ENCODE assay signal across 8 cellular contexts in the genomic region with DNA sequence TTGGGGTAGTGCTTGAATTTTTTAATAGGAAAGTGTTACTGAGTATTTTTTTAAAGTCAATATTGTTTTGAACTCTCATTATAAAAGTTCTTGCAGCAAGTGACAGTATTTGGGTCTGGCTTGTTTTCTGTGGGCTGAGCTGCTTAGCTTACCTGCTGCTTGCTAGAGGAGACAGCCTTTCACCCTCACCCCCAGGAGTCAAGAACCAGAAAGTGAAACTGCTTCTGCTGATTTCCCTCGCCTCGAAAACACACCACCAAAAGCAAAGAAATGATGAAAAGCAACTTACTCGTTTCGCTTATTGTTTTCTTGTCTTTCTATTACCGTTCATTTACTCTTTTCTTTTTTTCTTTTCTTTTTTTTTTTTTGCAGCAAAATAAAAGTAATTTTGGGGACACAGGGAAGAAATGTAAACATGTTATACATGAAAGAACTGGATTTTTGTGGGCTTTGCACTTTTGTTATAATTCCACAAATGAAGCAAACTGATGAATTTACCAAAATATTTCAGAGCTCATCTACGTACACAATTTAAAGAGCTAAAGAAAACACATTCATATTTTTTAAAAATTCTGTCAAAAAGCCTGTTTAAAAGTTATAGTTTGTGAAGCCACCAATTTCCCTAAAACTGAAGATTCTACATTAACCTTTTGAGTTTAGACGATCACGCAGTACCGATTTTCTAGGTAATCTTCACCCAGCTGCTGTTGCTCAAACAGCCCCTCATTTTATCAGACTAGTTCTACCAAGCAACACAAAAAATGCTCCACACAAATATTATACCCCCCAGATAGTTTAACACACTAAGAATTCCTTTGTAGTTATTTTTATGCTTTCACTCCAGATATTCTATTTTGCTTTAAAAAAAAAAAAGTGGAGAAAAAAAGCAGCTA. TPM values are rescaled to one million over a fixed set of nuclear protein-coding genes. Genes with fewer than 3 reads are reported as not detected.
DNase-seq lines count a peak whose midpoint lies in the region; ATAC-seq and TF ChIP-seq lines count a peak whose summit lies in the region.

No MANE protein-coding gene starts in this region.

- peaks cover 74% of the 10 kb centered on the region for H3K4me1 Mint-ChIP-seq in activated B cell treated with CpG ODN at 0.5 μM for 24 hours

- CTCF ChIA-PET in HEK293 (lab: Yijun Ruan, JAX) = interaction anchor here (5.1 kb wide), 1 partner anchor 25 kb away, joined by 31 read pairs; no protein-coding TSS in a partner anchor
- CTCF ChIA-PET in activated B cell treated with CpG ODN at 0.5 μM for 24 hours (lab: Charles Lee) = interaction anchor here (0.5 to 1.9 kb wide), 2 partner anchors 26 to 61 kb away, joined by 3 to 11 read pairs; no protein-coding TSS in a partner anchor

- no peaks in the 10 kb centered on the region for H3K36me3 ChIP-seq in HEK293 (ENCODE audit: control insufficient read depth in 2 of 2, insufficient read depth in 1 of 2, low read length in 2 of 2)

- H3K9me3 ChIP-seq in HEK293 (ENCODE audit: control insufficient read depth, insufficient read depth, low read depth, low read length) = no peaks in the 10 kb centered on the region

- H3K4me1 ChIP-seq in HEK293 (ENCODE audit: control insufficient read depth, insufficient read depth, low read length) = peaks cover 11% of the 10 kb centered on the region

- intact Hi-C loops in activated B cell treated with CpG ODN at 0.5 μM for 24 hours (cut with micrococcal nuclease) = loop anchor here (1.0 to 10.0 kb wide), 10 partner anchors 26 to 1660 kb away; a partner anchor contains a TSS

- peak overlapping the region; percentile 86 for H3K4me3 Mint-ChIP-seq in activated B cell treated with CpG ODN at 0.5 μM for 24 hours

- POLR2A ChIA-PET in HEK293 (lab: Yijun Ruan, JAX) = interaction anchor here (0.5 kb wide), 1 partner anchor 172 kb away, joined by 3 read pairs; no protein-coding TSS in a partner anchor
- POLR2A ChIA-PET in activated B cell treated with CpG ODN at 0.5 μM for 24 hours (lab: Charles Lee) = interaction anchor here (0.6 to 1.4 kb wide), 8 partner anchors 8 to 494 kb away, joined by 3 to 4 read pairs (median 3); a partner anchor contains a TSS

- H3K27me3 Mint-ChIP-seq in activated B cell treated with CpG ODN at 0.5 μM for 24 hours = no peaks in the 10 kb centered on the region

- no peak for ATAC-seq in activated B cell treated with CpG ODN at 0.5 μM for 24 hours (ENCODE audit: low read depth)
- ATAC-seq in GM19397 (IDR thresholded peaks at IDR 0.05; ENCODE audit: unreplicated experiment) = no peak
- no peak for ATAC-seq in GM18858 (IDR thresholded peaks at IDR 0.05; ENCODE audit: unreplicated experiment)

- no peak overlapping the region for H3K4me3 ChIP-seq in HEK293 (ENCODE audit: low read depth, low read length)

- H3K27ac Mint-ChIP-seq in activated B cell treated with CpG ODN at 0.5 μM for 24 hours = peak overlapping the region; percentile 94

- peaks cover 4% of the 10 kb centered on the region for H3K36me3 Mint-ChIP-seq in activated B cell treated with CpG ODN at 0.5 μM for 24 hours (ENCODE audit: low read depth)

- H3K27ac ChIP-seq in HEK293 (ENCODE audit: extremely low read depth, low read depth, low read length) = no peak overlapping the region

- no peaks in the 10 kb centered on the region for H3K9me3 Mint-ChIP-seq in activated B cell treated with CpG ODN at 0.5 μM for 24 hours

- DNase-seq in CD1c-positive myeloid dendritic cell (ENCODE audit: extremely low spot score) (peak; percentile 53), activated B cell treated with CpG ODN at 0.5 μM for 24 hours (no peak), germinal center (ENCODE audit: low spot score) (peak; percentile 43), nucleus accumbens (lab: John Stamatoyannopoulos, UW) (no peak), 8988T (no peak)

- no peak for TF ChIP-seq CTCF in HEK293 (tag by site-specific recombination; IDR thresholded peaks at IDR 0.05)
- TF ChIP-seq CTCF in activated B cell treated with CpG ODN at 0.5 μM for 24 hours (IDR thresholded peaks at IDR 0.05) = no peak

TF ChIP-seq in HEK293, 187 proteins besides CTCF, POLR2A, EP300 and RAD21:
- TF ChIP-seq PRDM1 (tag by site-specific recombination; IDR thresholded peaks at IDR 0.05) = peak; percentile 80
- TF ChIP-seq ZNF132 (tag by site-specific recombination; IDR thresholded peaks at IDR 0.05; ENCODE audit: borderline replicate concordance) = no peak
TF ChIP-seq in HEK293: peak in this region for 1.

RNA-seq across cellular contexts. Expression of a gene that starts 1.7 kb away (rescaled TPM):
- total RNA-seq in activated B cell treated with CpG ODN at 0.5 μM for 24 hours = 2.1 and 2.9 TPM in 2 replicates

Comparison
In these comparisons a context has a peak if more than half of its experiments do, and no peak if none do; other contexts are left out.
1. DNase-seq: peak in CD1c-positive myeloid dendritic cell (single experiment) and germinal center (single experiment); none in activated B cell treated with CpG ODN at 0.5 μM for 24 hours (single experiment), nucleus accumbens (0 of 56) and 8988T (single experiment).